Comparison of ENCODE assay signal across 25 cellular contexts in genomic region chr1:246434335-246434734, GRCh38.
"Had no signal": no experiment of that assay in that cellular context is flagged by ENCODE, and none has a peak within 500 bp of the region (broad histone marks: within the 10 kb centered on the region; RNA-seq: fewer than 3 reads in every experiment).

No MANE protein-coding gene starts in this region.

- H3K27me3 ChIP-seq: breast epithelium, gastroesophageal sphincter, neural progenitor cell, stomach, suprapubic skin, tibial nerve had no signal

- H3K4me1 Mint-ChIP-seq: activated naive CD8-positive, alpha-beta T cell treated with anti-CD3 and anti-CD28 coated beads, Interleukin-2, amount 10 ng/mL, durations not matched to agents 7 days and 5 days; neural progenitor cell had no signal

- H3K27ac ChIP-seq: breast epithelium, coronary artery, epithelial cell of prostate, gastroesophageal sphincter, neural progenitor cell, stomach, suprapubic skin, tibial nerve had no signal

- H3K27me3 Mint-ChIP-seq: activated CD4-positive, alpha-beta T cell treated with anti-CD3 and anti-CD28 coated beads for 36 hours; activated naive CD8-positive, alpha-beta T cell treated with anti-CD3 and anti-CD28 coated beads, Interleukin-2, amount 10 ng/mL, durations not matched to agents 7 days and 5 days; activated T-cell treated with anti-CD3 and anti-CD28 coated beads, Interleukin-2, amount 50 U/mL, for 24 hours; naive thymus-derived CD4-positive, alpha-beta T cell; stimulated activated memory B cell treated with anti-CD40 and anti-IgM and Interleukin-4, amounts not matched to agents 10 μg/mL and 1 μg/mL and 100 μg/mL, for 72 hours had no signal

- H3K36me3 ChIP-seq: breast epithelium, gastroesophageal sphincter, neural progenitor cell, stomach, suprapubic skin, tibial nerve had no signal

- H3K4me3 Mint-ChIP-seq: activated CD4-positive, alpha-beta T cell treated with anti-CD3 and anti-CD28 coated beads for 36 hours; activated naive CD4-positive, alpha-beta T cell treated with anti-CD3 and anti-CD28 coated beads for 36 hours; activated naive CD8-positive, alpha-beta T cell treated with anti-CD3 and anti-CD28 coated beads, Interleukin-2, amount 10 ng/mL, durations not matched to agents 7 days and 5 days; activated T-cell treated with anti-CD3 and anti-CD28 coated beads, Interleukin-2, amount 50 U/mL, for 24 hours; naive thymus-derived CD4-positive, alpha-beta T cell; neural progenitor cell; stimulated activated memory B cell treated with anti-CD40 and anti-IgM and Interleukin-4, amounts not matched to agents 10 μg/mL and 1 μg/mL and 100 μg/mL, for 72 hours had no signal

- H3K4me3 ChIP-seq: breast epithelium, coronary artery, gastroesophageal sphincter, neural progenitor cell, smooth muscle cell, stomach, suprapubic skin, tibial nerve had no signal

- H3K27ac Mint-ChIP-seq: activated CD4-positive, alpha-beta T cell treated with anti-CD3 and anti-CD28 coated beads for 36 hours; activated naive CD4-positive, alpha-beta T cell treated with anti-CD3 and anti-CD28 coated beads for 36 hours; activated naive CD8-positive, alpha-beta T cell treated with anti-CD3 and anti-CD28 coated beads, Interleukin-2, amount 10 ng/mL, durations not matched to agents 7 days and 5 days; activated T-cell treated with anti-CD3 and anti-CD28 coated beads, Interleukin-2, amount 50 U/mL, for 24 hours; naive thymus-derived CD4-positive, alpha-beta T cell; neural progenitor cell; stimulated activated memory B cell treated with anti-CD40 and anti-IgM and Interleukin-4, amounts not matched to agents 10 μg/mL and 1 μg/mL and 100 μg/mL, for 72 hours had no signal

- ATAC-seq: activated CD4-positive, alpha-beta T cell treated with anti-CD3 and anti-CD28 coated beads for 36 hours; gastroesophageal sphincter; left colon; naive thymus-derived CD4-positive, alpha-beta T cell; sciatic nerve; stimulated activated memory B cell treated with anti-CD40 and anti-IgM and Interleukin-4, amounts not matched to agents 10 μg/mL and 1 μg/mL and 100 μg/mL, for 72 hours had no signal

- H3K4me1 ChIP-seq: breast epithelium, gastroesophageal sphincter, neural progenitor cell, stomach, suprapubic skin, tibial nerve had no signal

- DNase-seq: activated CD4-positive, alpha-beta T cell treated with anti-CD3 and anti-CD28 coated beads for 36 hours; activated CD4-positive, alpha-beta T cell treated with anti-CD3 and anti-CD28 coated beads, Interleukin-2, amount 50 U/mL, for 4 hours; activated CD8-positive, alpha-beta memory T cell treated with anti-CD3 and anti-CD28 coated beads for 24 hours; activated CD8-positive, alpha-beta memory T cell treated with anti-CD3 and anti-CD28 coated beads, Interleukin-2, amount 50 U/mL, for 4 hours; activated naive CD4-positive, alpha-beta T cell treated with anti-CD3 and anti-CD28 coated beads for 36 hours; activated naive CD8-positive, alpha-beta T cell treated with anti-CD3 and anti-CD28 coated beads, Interleukin-2, amount 10 ng/mL, durations not matched to agents 7 days and 5 days; activated T-cell treated with anti-CD3 and anti-CD28 coated beads, Interleukin-2, amount 50 U/mL, for 24 hours; amniotic stem cell; head of caudate nucleus; islet precursor cell; left colon; naive thymus-derived CD4-positive, alpha-beta T cell; posterior cingulate gyrus; stimulated activated CD4-positive, alpha-beta T cell treated with anti-CD3 and anti-CD28 coated beads, Interleukin-15, amount 100 ng/mL, for 24 hours; stomach had no signal

- H3K4me2 ChIP-seq: neural progenitor cell, smooth muscle cell had no signal

- H2AFZ ChIP-seq: neural progenitor cell had no signal
